ENCODE assay signal across 8 cellular contexts in the genomic region with DNA sequence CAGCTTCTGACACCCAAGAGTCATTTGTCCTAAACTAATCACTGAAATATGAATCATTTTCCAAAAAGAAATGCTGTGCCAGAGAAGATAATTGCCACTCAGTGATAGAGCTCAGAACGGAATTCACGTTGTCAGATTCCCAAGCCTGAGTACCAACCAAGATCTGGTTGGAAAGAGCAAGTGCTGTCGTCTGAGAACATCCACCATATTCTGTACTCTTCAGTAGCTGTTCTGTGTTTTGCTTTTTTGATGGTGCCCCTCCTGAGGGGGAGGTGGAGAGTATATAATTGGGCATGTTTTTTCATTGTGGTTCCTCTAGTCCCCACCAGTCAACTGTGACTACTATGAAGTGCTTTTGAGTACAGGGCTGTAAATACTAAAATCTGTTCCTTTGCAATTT. TPM values are rescaled to one million over a fixed set of nuclear protein-coding genes. Genes with fewer than 3 reads are reported as not detected.
DNase-seq lines count a peak whose midpoint lies in the region; ATAC-seq lines count a peak whose summit lies in the region.

No MANE protein-coding gene starts in this region.

- H3K9me3 Mint-ChIP-seq in central memory CD8-positive, alpha-beta T cell = no peaks in the 10 kb centered on the region
- no peaks in the 10 kb centered on the region for H3K9me3 Mint-ChIP-seq in naive thymus-derived CD8-positive, alpha-beta T cell

- H3K27ac Mint-ChIP-seq in central memory CD8-positive, alpha-beta T cell (ENCODE audit: low read depth) = peak overlapping the region; percentile 72
- H3K27ac Mint-ChIP-seq in naive thymus-derived CD8-positive, alpha-beta T cell = peak overlapping the region; percentile 51 to 93 (median 88)

- peak; percentile 7 to 25 for DNase-seq in Kasumi-1 (lab: John Stamatoyannopoulos, UW)
- DNase-seq in central memory CD8-positive, alpha-beta T cell (ENCODE audit: low spot score in 2 of 2) = no peak
- peak in 2 of 10 donors; percentile 22 to 33 for DNase-seq in naive thymus-derived CD8-positive, alpha-beta T cell
- DNase-seq in NCI-H2171 (lab: John Stamatoyannopoulos, UW) = no peak
- DNase-seq in A172 (ENCODE audit: low spot score) = no peak

- peaks cover 41% of the 10 kb centered on the region for H3K4me1 Mint-ChIP-seq in central memory CD8-positive, alpha-beta T cell
- peaks cover 15 to 53% (median 53%) of the 10 kb centered on the region in 4 donors for H3K4me1 Mint-ChIP-seq in naive thymus-derived CD8-positive, alpha-beta T cell

- ATAC-seq in GM18502 (IDR thresholded peaks at IDR 0.05; ENCODE audit: poor library complexity, unreplicated experiment) (peak; percentile 19), GM21737 (IDR thresholded peaks at IDR 0.05; ENCODE audit: unreplicated experiment) (no peak), GM21786 (IDR thresholded peaks at IDR 0.05; ENCODE audit: unreplicated experiment) (no peak)
- peak; percentile 50 for ATAC-seq in central memory CD8-positive, alpha-beta T cell (replicated peaks; ENCODE audit: extremely low read depth, poor library complexity, severe bottlenecking)
- peak; percentile 59 to 62 for ATAC-seq in naive thymus-derived CD8-positive, alpha-beta T cell

- no peaks in the 10 kb centered on the region for H3K27me3 Mint-ChIP-seq in central memory CD8-positive, alpha-beta T cell
- H3K27me3 Mint-ChIP-seq in naive thymus-derived CD8-positive, alpha-beta T cell = no peaks in the 10 kb centered on the region

- peaks cover 5% of the 10 kb centered on the region for H3K36me3 Mint-ChIP-seq in central memory CD8-positive, alpha-beta T cell (ENCODE audit: insufficient read depth)
- H3K36me3 Mint-ChIP-seq in naive thymus-derived CD8-positive, alpha-beta T cell = no peaks in the 10 kb centered on the region

- H3K4me3 Mint-ChIP-seq in central memory CD8-positive, alpha-beta T cell = peak overlapping the region; percentile 70
- peak overlapping the region; percentile 66 to 81 (median 74) for H3K4me3 Mint-ChIP-seq in naive thymus-derived CD8-positive, alpha-beta T cell

- POLR2A ChIA-PET in naive thymus-derived CD8-positive, alpha-beta T cell (lab: Charles Lee) = interaction anchor here (0.6 to 5.7 kb wide), 14 partner anchors 11 to 261 kb away, joined by 3 to 124 read pairs (median 6); a partner anchor contains a TSS

RNA-seq across cellular contexts. Expression of a gene that starts 13.2 kb away (rescaled TPM):
- total RNA-seq in naive thymus-derived CD8-positive, alpha-beta T cell = 10 to 100 TPM; 41.9 to 42.9 TPM
- polyA plus RNA-seq in naive thymus-derived CD8-positive, alpha-beta T cell = 1 to 10 TPM; 8.4 to 9.3 (median 8.6) TPM
- 28.1 and 28.5 TPM in 2 replicates for total RNA-seq in A172 (2014; rRNA removed; shearing (Covaris generic))

RNA-seq across cellular contexts. Expression of a gene that starts 46.6 kb away (rescaled TPM):
- total RNA-seq in naive thymus-derived CD8-positive, alpha-beta T cell = 10 to 100 TPM; 44.5 to 44.7 TPM
- 10 to 100 TPM in 2 of 3 donors, 1 to 10 TPM in 1; 9.7 to 20.3 (median 13.9) TPM for polyA plus RNA-seq in naive thymus-derived CD8-positive, alpha-beta T cell
- 15.6 and 16.4 TPM in 2 replicates for total RNA-seq in A172 (2014; rRNA removed; shearing (Covaris generic))

Comparison
In these comparisons a context has a peak if more than half of its experiments do, and no peak if none do; other contexts are left out.
1. ATAC-seq: peak in GM18502 (single experiment), central memory CD8-positive, alpha-beta T cell (single experiment) and naive thymus-derived CD8-positive, alpha-beta T cell (2 of 2); none in GM21737 (single experiment) and GM21786 (single experiment).
2. DNase-seq: peak in Kasumi-1 (2 of 2); none in central memory CD8-positive, alpha-beta T cell (0 of 2), NCI-H2171 (single experiment) and A172 (single experiment).